ENCODE assay signal across 8 cellular contexts in genomic region chr3:183447206-183448001, GRCh38. TPM values are rescaled to one million over a fixed set of nuclear protein-coding genes. Genes with fewer than 3 reads are reported as not detected.
DNase-seq lines count a peak whose midpoint lies in the region; ATAC-seq, FAIRE-seq and TF ChIP-seq lines count a peak whose summit lies in the region.

No MANE protein-coding gene starts in this region.

- ATAC-seq in GM18858 (IDR thresholded peaks at IDR 0.05; ENCODE audit: unreplicated experiment): peak; percentile 49
- peak; percentile 82 for ATAC-seq in HG03342 (IDR thresholded peaks at IDR 0.05; ENCODE audit: unreplicated experiment)

- TF ChIP-seq CTCF in choroid plexus epithelial cell (conservative IDR thresholded peaks at IDR 0.05; ENCODE audit: low read depth, low read length): peak; percentile 15

- DNase-seq in NCI-H460 (ENCODE audit: extremely low read depth, low read depth) (peak; percentile 81), choroid plexus epithelial cell (ENCODE audit: low read depth) (peak; percentile 78), kidney tubule cell (ENCODE audit: low spot score) (peak; percentile 93)
- DNase-seq in activated CD4-positive, alpha-beta T cell treated with anti-CD3 and anti-CD28 coated beads for 24 hours (ENCODE audit: low read depth in 2 of 2): peak; percentile 36 to 62
- DNase-seq in stimulated activated CD4-positive, alpha-beta T cell treated with anti-CD3 and anti-CD28 coated beads, Interleukin-15, amount 100 ng/mL, for 24 hours: peak; percentile 88

- peak; percentile 83 for FAIRE-seq in A204.1 (lab: Jason Lieb, UNC)

- peak overlapping the region; percentile 96 for H3K4me3 ChIP-seq in choroid plexus epithelial cell (ENCODE audit: low read depth, low read length)

RNA-seq across cellular contexts. Expression of gene MCF2L2, which starts 19.0 kb away (rescaled TPM):
- 0.57 and 1.2 TPM in 2 replicates for total RNA-seq in NCI-H460 (2014; rRNA removed; shearing (Covaris generic))
- polyA plus RNA-seq in NCI-H460 (2014; cell fraction: nucleus; rRNA removed): 0.17 TPM in 1 of 2 replicates, not detected in the other

Comparison
In these comparisons a context has a peak if more than half of its experiments do, and no peak if none do; other contexts are left out.
1. Peak in every context shown above with its lines: DNase-seq, ATAC-seq and H3K4me3 ChIP-seq.